ENCODE assay signal across 9 cellular contexts in the genomic region with DNA sequence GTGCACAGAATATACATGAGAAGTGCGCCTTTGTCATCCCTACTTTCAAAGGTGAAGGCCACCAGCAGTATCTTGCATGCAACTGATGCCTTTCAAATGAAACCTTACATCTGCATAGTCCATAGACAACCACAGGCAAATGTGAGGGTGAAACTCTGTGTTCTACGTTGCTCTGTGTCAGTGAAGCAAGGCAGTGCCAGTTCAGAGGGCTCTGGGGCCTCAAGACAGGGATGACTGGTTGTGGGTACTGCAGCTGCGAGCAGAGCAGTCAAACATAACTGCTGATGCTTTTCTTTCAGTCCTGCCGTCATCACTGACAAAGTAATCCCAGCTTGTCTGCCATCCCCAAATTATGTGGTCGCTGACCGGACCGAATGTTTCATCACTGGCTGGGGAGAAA. TPM values are rescaled to one million over a fixed set of nuclear protein-coding genes. Genes with fewer than 3 reads are reported as not detected.
DNase-seq lines count a peak whose midpoint lies in the region; ATAC-seq, FAIRE-seq and TF ChIP-seq lines count a peak whose summit lies in the region.
"Not testable (repeated sequence)": the region's sequence is repeated elsewhere in the genome, so short reads cannot be mapped to it uniquely, and the experiment has no call there.
"Had no signal": no experiment of that assay in that cellular context is flagged by ENCODE, and none has a peak within 500 bp of the region (broad histone marks: within the 10 kb centered on the region; RNA-seq: fewer than 3 reads in every experiment).

No MANE protein-coding gene starts in this region.

- DNase-seq in GM12892 (ENCODE audit: insufficient read length) = peak; percentile 11
- peak; percentile 69 for DNase-seq in stimulated activated naive B cell treated with anti-CD40 and anti-IgM and Interleukin-4, amounts not matched to agents 10 μg/mL and 1 μg/mL and 100 μg/mL, for 72 hours

- H3K27me3 ChIP-seq in SU-DHL-6 (ENCODE audit: low read length) = not testable (repeated sequence)

- not testable (repeated sequence) for H3K9me2 ChIP-seq in SU-DHL-6 (replicated peaks; ENCODE audit: insufficient read depth, low read length)

- H3K27ac Mint-ChIP-seq in stimulated activated naive B cell treated with anti-CD40 and anti-IgM and Interleukin-4, amounts not matched to agents 10 μg/mL and 1 μg/mL and 100 μg/mL, for 72 hours = not testable (repeated sequence)

- peaks cover 23 to 28% of the 10 kb centered on the region in 2 donors for H3K4me1 Mint-ChIP-seq in stimulated activated naive B cell treated with anti-CD40 and anti-IgM and Interleukin-4, amounts not matched to agents 10 μg/mL and 1 μg/mL and 100 μg/mL, for 72 hours

- not testable (repeated sequence) for H3K4me3 Mint-ChIP-seq in stimulated activated naive B cell treated with anti-CD40 and anti-IgM and Interleukin-4, amounts not matched to agents 10 μg/mL and 1 μg/mL and 100 μg/mL, for 72 hours

- not testable (repeated sequence) for H3K9me3 ChIP-seq in SU-DHL-6 (ENCODE audit: insufficient read depth, low read length)

- peak; percentile 98 for ATAC-seq in GM19023 (IDR thresholded peaks at IDR 0.05; ENCODE audit: unreplicated experiment)
- ATAC-seq in GM21367 (IDR thresholded peaks at IDR 0.05; ENCODE audit: unreplicated experiment) = peak; percentile 98
- peak; percentile 98 for ATAC-seq in HG02623 (IDR thresholded peaks at IDR 0.05; ENCODE audit: unreplicated experiment)
- ATAC-seq in HG03060 (IDR thresholded peaks at IDR 0.05; ENCODE audit: low read depth, unreplicated experiment) = peak; percentile 99
- peak; percentile 100 for ATAC-seq in HG03457 (IDR thresholded peaks at IDR 0.05; ENCODE audit: unreplicated experiment)
- peak; percentile 98 to 99 for ATAC-seq in stimulated activated naive B cell treated with anti-CD40 and anti-IgM and Interleukin-4, amounts not matched to agents 10 μg/mL and 1 μg/mL and 100 μg/mL, for 72 hours (replicated peaks)

- peak overlapping the region; percentile 4 for H3K4me3 ChIP-seq in SU-DHL-6 (ENCODE audit: insufficient read depth, low read length, poor library complexity, severe bottlenecking)

- not testable (repeated sequence) for TF ChIP-seq POLR2A in GM12892 (IDR thresholded peaks at IDR 0.05; ENCODE audit: low read depth, low read length)

- not testable (repeated sequence) for H3K36me3 Mint-ChIP-seq in stimulated activated naive B cell treated with anti-CD40 and anti-IgM and Interleukin-4, amounts not matched to agents 10 μg/mL and 1 μg/mL and 100 μg/mL, for 72 hours

- peak; percentile 100 for FAIRE-seq in GM12892 (lab: Jason Lieb, UNC)

- H3K36me3 ChIP-seq in SU-DHL-6 (ENCODE audit: low read length) = not testable (repeated sequence)

- peaks cover 20% of the 10 kb centered on the region for H3F3A ChIP-seq in SU-DHL-6 (ENCODE audit: insufficient read depth)

- not testable (repeated sequence) for H3K9me3 Mint-ChIP-seq in stimulated activated naive B cell treated with anti-CD40 and anti-IgM and Interleukin-4, amounts not matched to agents 10 μg/mL and 1 μg/mL and 100 μg/mL, for 72 hours

- TF ChIP-seq CTCF in SU-DHL-6 (IDR thresholded peaks at IDR 0.05; ENCODE audit: insufficient read depth, low read length, poor library complexity, severe bottlenecking) = not testable (repeated sequence)

- 0 out of 2 replicates have a peak overlapping the region, but pooled peaks have one; percentile 5 for H3K9ac ChIP-seq in SU-DHL-6 (ENCODE audit: low read length)

- not testable (repeated sequence) for H3K79me2 ChIP-seq in SU-DHL-6 (ENCODE audit: insufficient read depth, low read length)

- not testable (repeated sequence) for H4K20me1 ChIP-seq in SU-DHL-6 (ENCODE audit: low read depth, low read length)

- peak overlapping the region; percentile 66 for H3K4me2 ChIP-seq in SU-DHL-6 (ENCODE audit: low read depth, low read length, poor library complexity, severe bottlenecking)

- H3K27me3 Mint-ChIP-seq in stimulated activated naive B cell treated with anti-CD40 and anti-IgM and Interleukin-4, amounts not matched to agents 10 μg/mL and 1 μg/mL and 100 μg/mL, for 72 hours = not testable (repeated sequence)

- H3K27ac ChIP-seq in SU-DHL-6 (ENCODE audit: low read depth, low read length) = peak overlapping the region; percentile 92

- H2AFZ ChIP-seq in SU-DHL-6 (ENCODE audit: low read depth, low read length, severe bottlenecking) = not testable (repeated sequence)

RNA-seq across cellular contexts. Expression of gene PLG, which starts 39.0 kb away (rescaled TPM):
- 1.3 TPM for polyA plus RNA-seq in GM12892 (2012; ENCODE audit: missing spikeins)
- polyA plus RNA-seq: ovary had no signal

Comparison
In these comparisons a context has a peak if more than half of its experiments do, and no peak if none do; other contexts are left out.
1. Peak in every context shown above with its lines: DNase-seq, ATAC-seq, H3K4me3 ChIP-seq and H3K27ac ChIP-seq.